ENCODE assay signal across 8 cellular contexts in the genomic region with DNA sequence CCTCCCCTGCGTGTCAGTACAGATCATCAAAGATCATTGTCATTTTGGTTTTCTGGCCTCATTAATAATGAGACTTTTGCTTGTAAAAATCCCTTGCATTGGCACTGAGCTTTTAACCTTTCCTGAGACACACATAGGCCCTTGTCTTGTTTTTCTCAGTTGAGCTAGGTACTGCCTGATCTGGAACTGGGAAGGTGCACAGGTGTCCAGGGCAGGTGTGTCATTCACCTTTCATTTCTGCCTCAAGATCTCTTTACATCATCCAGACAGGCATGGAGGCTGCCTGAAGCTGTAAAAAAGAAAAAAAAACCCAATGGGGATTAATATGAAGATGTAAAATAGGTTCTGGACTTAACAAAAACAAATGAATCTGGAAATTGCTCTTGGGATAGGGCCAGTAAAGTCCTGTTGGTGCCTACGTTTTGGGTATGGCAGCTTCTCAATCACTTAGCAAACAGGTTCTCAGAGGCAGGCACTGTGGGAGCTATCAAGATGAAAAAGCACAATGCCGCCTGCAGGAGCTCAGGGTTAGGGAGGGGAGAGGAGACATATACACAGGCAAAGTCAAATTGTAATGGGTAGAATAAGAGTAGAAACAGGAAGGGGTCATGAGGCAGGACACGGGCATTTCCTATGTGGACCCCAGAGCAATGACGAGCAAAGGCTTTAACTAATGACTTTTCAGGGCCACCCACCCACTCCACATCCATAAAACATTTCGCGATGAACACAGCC. TPM values are rescaled to one million over a fixed set of nuclear protein-coding genes. Genes with fewer than 3 reads are reported as not detected.
DNase-seq lines count a peak whose midpoint lies in the region; ATAC-seq and TF ChIP-seq lines count a peak whose summit lies in the region.

No MANE protein-coding gene starts in this region.

- peak overlapping the region; percentile 69 for H3K4me3 Mint-ChIP-seq in activated CD4-positive, alpha-beta T cell treated with anti-CD3 and anti-CD28 coated beads for 36 hours
- H3K4me3 Mint-ChIP-seq in activated CD4-positive, alpha-beta memory T cell treated with anti-CD3 and anti-CD28 coated beads, Interleukin-2, amount 10 ng/mL, durations not matched to agents 7 days and 5 days, result peak overlapping the region; percentile 81

- no peaks in the 10 kb centered on the region for H3K9me3 Mint-ChIP-seq in activated CD4-positive, alpha-beta T cell treated with anti-CD3 and anti-CD28 coated beads for 36 hours (ENCODE audit: low read depth)
- H3K9me3 Mint-ChIP-seq in activated CD4-positive, alpha-beta memory T cell treated with anti-CD3 and anti-CD28 coated beads, Interleukin-2, amount 10 ng/mL, durations not matched to agents 7 days and 5 days, result no peaks in the 10 kb centered on the region

- peaks cover 23% of the 10 kb centered on the region; the same call in 1 of the 2 replicates for H3K4me1 ChIP-seq in iPS-20b (ENCODE audit: insufficient read depth, low read length)
- peaks cover 47% of the 10 kb centered on the region for H3K4me1 ChIP-seq in suprapubic skin

- DNase-seq in activated CD4-positive, alpha-beta T cell treated with anti-CD3 and anti-CD28 coated beads for 36 hours, result no peak
- no peak for DNase-seq in activated CD4-positive, alpha-beta T cell treated with anti-CD3 and anti-CD28 coated beads, Interleukin-2, amount 50 U/mL, for 1 hour
- DNase-seq in activated CD4-positive, alpha-beta memory T cell treated with anti-CD3 and anti-CD28 coated beads, Interleukin-2, amount 10 ng/mL, durations not matched to agents 7 days and 5 days, result no peak
- no peak for DNase-seq in suprapubic skin (ENCODE audit: low spot score in 2 of 2)
- no peak for DNase-seq in putamen (ENCODE audit: low spot score)
- no peak for DNase-seq in A172 (ENCODE audit: low spot score)
- DNase-seq in C1 segment of cervical spinal cord (lab: John Stamatoyannopoulos, UW), result no peak

- POLR2A ChIA-PET in activated CD4-positive, alpha-beta T cell treated with anti-CD3 and anti-CD28 coated beads for 36 hours (lab: Charles Lee), result interaction anchor here (0.5 to 3.5 kb wide), 4 partner anchors 86 to 1515 kb away, joined by 3 to 35 read pairs (median 8); a partner anchor contains a TSS
- POLR2A ChIA-PET in activated CD4-positive, alpha-beta memory T cell treated with anti-CD3 and anti-CD28 coated beads, Interleukin-2, amount 10 ng/mL, durations not matched to agents 7 days and 5 days (lab: Charles Lee), result interaction anchor here (0.5 to 8.0 kb wide), 8 partner anchors 10 to 251 kb away, joined by 3 to 142 read pairs (median 3); a partner anchor contains a TSS

- WGBS in suprapubic skin, result 46% methylated on average over 7 of the region's 7 CpGs

- H3K9me3 ChIP-seq in iPS-20b (ENCODE audit: insufficient read depth, low read depth, low read length), result no peaks in the 10 kb centered on the region
- no peaks in the 10 kb centered on the region for H3K9me3 ChIP-seq in suprapubic skin

- CTCF ChIA-PET in activated CD4-positive, alpha-beta T cell treated with anti-CD3 and anti-CD28 coated beads for 36 hours (lab: Charles Lee), result interaction anchor here (0.6 to 11.0 kb wide), 32 partner anchors 9 to 288 kb away, joined by 3 to 547 read pairs (median 6); a partner anchor contains a TSS
- CTCF ChIA-PET in activated CD4-positive, alpha-beta memory T cell treated with anti-CD3 and anti-CD28 coated beads, Interleukin-2, amount 10 ng/mL, durations not matched to agents 7 days and 5 days (lab: Charles Lee), result interaction anchor here (0.7 to 7.1 kb wide), 22 partner anchors 10 to 287 kb away, joined by 3 to 234 read pairs (median 6); a partner anchor contains a TSS

- no peaks in the 10 kb centered on the region for H3K36me3 Mint-ChIP-seq in activated CD4-positive, alpha-beta T cell treated with anti-CD3 and anti-CD28 coated beads for 36 hours (ENCODE audit: low read depth)
- peaks cover 3% of the 10 kb centered on the region for H3K36me3 Mint-ChIP-seq in activated CD4-positive, alpha-beta memory T cell treated with anti-CD3 and anti-CD28 coated beads, Interleukin-2, amount 10 ng/mL, durations not matched to agents 7 days and 5 days (ENCODE audit: low read depth)

- TF ChIP-seq EP300 in suprapubic skin (IDR thresholded peaks at IDR 0.05), result no peak

- no peaks in the 10 kb centered on the region for H3K36me3 ChIP-seq in iPS-20b (ENCODE audit: insufficient read depth, low read depth, low read length)
- no peaks in the 10 kb centered on the region for H3K36me3 ChIP-seq in suprapubic skin

- peak overlapping the region; percentile 62; the same call in 1 of the 2 replicates for H3K9ac ChIP-seq in iPS-20b (ENCODE audit: low read depth, low read length)

- ATAC-seq in activated CD4-positive, alpha-beta T cell treated with anti-CD3 and anti-CD28 coated beads for 36 hours, result no peak

- TF ChIP-seq POLR2A in suprapubic skin (IDR thresholded peaks at IDR 0.05), result no peak

- H3K27me3 ChIP-seq in iPS-20b (ENCODE audit: insufficient read depth, low read length), result peaks cover 52% of the 10 kb centered on the region
- no peaks in the 10 kb centered on the region for H3K27me3 ChIP-seq in suprapubic skin

- intact Hi-C loops in activated CD4-positive, alpha-beta T cell treated with anti-CD3 and anti-CD28 coated beads for 36 hours (cut with DNase I, micrococcal nuclease), result loop anchor here in 1 of 2 experiments (2.0 kb wide), 1 partner anchor 198 kb away; a partner anchor contains a TSS

- H3K27ac ChIP-seq in iPS-20b (ENCODE audit: low read length) (no peak overlapping the region), suprapubic skin (peak overlapping the region; percentile 52)

- no peaks in the 10 kb centered on the region for H3K27me3 Mint-ChIP-seq in activated CD4-positive, alpha-beta T cell treated with anti-CD3 and anti-CD28 coated beads for 36 hours
- peaks cover 9% of the 10 kb centered on the region for H3K27me3 Mint-ChIP-seq in activated CD4-positive, alpha-beta memory T cell treated with anti-CD3 and anti-CD28 coated beads, Interleukin-2, amount 10 ng/mL, durations not matched to agents 7 days and 5 days

- peaks cover 40% of the 10 kb centered on the region for H3K4me1 Mint-ChIP-seq in activated CD4-positive, alpha-beta T cell treated with anti-CD3 and anti-CD28 coated beads for 36 hours
- peaks cover 41% of the 10 kb centered on the region for H3K4me1 Mint-ChIP-seq in activated CD4-positive, alpha-beta memory T cell treated with anti-CD3 and anti-CD28 coated beads, Interleukin-2, amount 10 ng/mL, durations not matched to agents 7 days and 5 days

- H3K27ac Mint-ChIP-seq in activated CD4-positive, alpha-beta T cell treated with anti-CD3 and anti-CD28 coated beads for 36 hours, result peak overlapping the region; percentile 75
- peak overlapping the region; percentile 88 for H3K27ac Mint-ChIP-seq in activated CD4-positive, alpha-beta memory T cell treated with anti-CD3 and anti-CD28 coated beads, Interleukin-2, amount 10 ng/mL, durations not matched to agents 7 days and 5 days

- peak overlapping the region; percentile 63 for H3K4me3 ChIP-seq in iPS-20b (ENCODE audit: low read length)
- peak overlapping the region; percentile 88 for H3K4me3 ChIP-seq in suprapubic skin

- no peak for TF ChIP-seq CTCF in suprapubic skin (IDR thresholded peaks at IDR 0.05)

RNA-seq across cellular contexts. Expression of a gene that starts 1.0 kb away (rescaled TPM):
- total RNA-seq in activated CD4-positive, alpha-beta T cell treated with anti-CD3 and anti-CD28 coated beads for 36 hours, result 10 to 100 TPM; 13.9 to 14.3 TPM
- 1 to 10 TPM; 6.8 to 8.1 TPM for total RNA-seq in activated CD4-positive, alpha-beta memory T cell treated with anti-CD3 and anti-CD28 coated beads, Interleukin-2, amount 10 ng/mL, durations not matched to agents 7 days and 5 days
- 10 to 100 TPM in 1 of 4 donors, 1 to 10 TPM in 3; 4.5 to 15.8 (median 7.4) TPM for total RNA-seq in suprapubic skin
- total RNA-seq in A172 (2014; rRNA removed; shearing (Covaris generic)), result 0.86 and 1.2 TPM in 2 replicates

RNA-seq across cellular contexts. Expression of a gene that starts 58.8 kb away (rescaled TPM):
- total RNA-seq in activated CD4-positive, alpha-beta T cell treated with anti-CD3 and anti-CD28 coated beads for 36 hours, result under 1 TPM; 0.07 TPM
- not detected for total RNA-seq in activated CD4-positive, alpha-beta memory T cell treated with anti-CD3 and anti-CD28 coated beads, Interleukin-2, amount 10 ng/mL, durations not matched to agents 7 days and 5 days
- 10 to 100 TPM in 2 of 4 donors, 1 to 10 TPM in 2; 5.2 to 18.6 (median 8.0) TPM for total RNA-seq in suprapubic skin
- total RNA-seq in A172 (2014; rRNA removed; shearing (Covaris generic)), result 0.33 and 0.34 TPM in 2 replicates
